8 cellular contexts compared by ENCODE assay signal in the genomic region with DNA sequence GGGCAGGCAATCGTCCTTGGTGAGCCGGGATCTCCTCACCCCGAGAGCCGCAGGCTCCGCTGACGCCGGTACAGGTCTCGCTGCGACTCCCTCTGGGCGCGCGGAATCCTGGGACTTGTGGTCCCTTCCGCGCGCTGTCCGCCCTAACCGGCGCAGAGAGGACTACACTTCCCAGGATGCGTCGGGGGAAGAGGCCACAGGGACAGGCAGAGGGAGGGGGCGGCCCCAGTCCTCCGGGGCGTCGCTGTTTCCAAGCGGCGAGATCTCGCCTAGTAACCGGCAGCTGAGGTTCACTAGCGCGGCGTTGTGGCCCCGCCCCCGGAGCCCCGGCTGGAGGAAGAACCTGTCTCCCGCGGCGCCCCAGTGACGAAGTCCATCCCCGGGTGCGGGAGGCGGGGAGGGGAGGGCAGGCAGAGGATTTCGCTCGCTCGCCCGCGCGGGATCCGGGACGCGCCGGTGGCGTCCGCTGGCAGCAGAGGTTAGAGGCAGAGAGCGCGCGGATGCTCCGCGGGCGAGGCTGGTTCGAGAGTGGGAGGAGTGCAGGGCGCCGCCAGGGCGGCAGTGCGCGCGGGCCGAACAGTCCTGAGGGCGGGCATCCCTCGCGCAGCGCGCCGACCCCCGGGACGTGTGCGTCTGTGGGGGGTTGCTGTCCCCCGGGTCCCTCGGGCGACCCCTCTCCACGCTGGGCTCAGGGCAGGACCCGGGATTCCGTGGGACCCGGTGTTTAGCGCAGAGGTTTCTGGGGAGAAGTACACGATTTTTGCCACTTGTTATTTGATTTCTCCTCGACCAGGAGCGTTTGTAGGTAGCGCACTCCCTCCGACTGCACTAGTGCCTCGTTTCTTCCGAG. TPM values are rescaled to one million over a fixed set of nuclear protein-coding genes. Genes with fewer than 3 reads are reported as not detected.
DNase-seq lines count a peak whose midpoint lies in the region; ATAC-seq, FAIRE-seq and TF ChIP-seq lines count a peak whose summit lies in the region.

TSS of gene EML6 (plus strand) at position 363 of the 850 bp plus-strand sequence. CDS start 1,400 bp downstream, outside the sequence.

- 1% methylated on average over 69 of the region's 91 CpGs; no CpG with 5 or more reads in 1 of the 2 experiments for WGBS in H1 (ENCODE audit: extremely low coverage in 1 of 2, insufficient coverage in 1 of 2, insufficient read length in 1 of 2, insufficient replicate concordance in 2 of 2, low coverage in 1 of 2, low lambda C conversion rate in 2 of 2, missing lambda C conversion rate in 1 of 2), 2 experiments
- under 1% methylated on average over 78 of the region's 91 CpGs for WGBS in mesenchymal stem cell

- H3K27me3 Mint-ChIP-seq in activated CD8-positive, alpha-beta memory T cell treated with anti-CD3 and anti-CD28 coated beads, Interleukin-2, amount 10 ng/mL, durations not matched to agents 7 days and 5 days, result peaks cover 54% of the 10 kb centered on the region

- peak; percentile 98 for ATAC-seq in GM21360 (IDR thresholded peaks at IDR 0.05; ENCODE audit: unreplicated experiment)
- ATAC-seq in activated CD8-positive, alpha-beta memory T cell treated with anti-CD3 and anti-CD28 coated beads, Interleukin-2, amount 10 ng/mL, durations not matched to agents 7 days and 5 days, result peak; percentile 95

- no peaks in the 10 kb centered on the region for H3K9me3 ChIP-seq in H1 (ENCODE audit: insufficient read depth in 2 of 2, low read depth in 1 of 2, low read length in 1 of 2)
- H3K9me3 ChIP-seq in mesenchymal stem cell (ENCODE audit: control insufficient read depth, low read length), result no peaks in the 10 kb centered on the region

- peaks cover 0 to 9% (median 0%) of the 10 kb centered on the region in 4 experiments; a peak in 2 of 7 replicates for H3K4me1 ChIP-seq in H1 (replicated peaks in 1 of 4; ENCODE audit: control insufficient read depth in 3 of 4, insufficient read depth in 4 of 4, low read length in 3 of 4)
- H3K4me1 ChIP-seq in mesenchymal stem cell (ENCODE audit: control insufficient read depth, insufficient read depth, low read depth, low read length), result peaks cover 7% of the 10 kb centered on the region

- H2BK15ac ChIP-seq in H1 (ENCODE audit: low read length) (no peak within 1 kb of the TSS), mesenchymal stem cell (ENCODE audit: low read depth, poor library complexity, severe bottlenecking) (no peak within 1 kb of the TSS)

- peak within 1 kb of the TSS; percentile 88 for H3K4me3 Mint-ChIP-seq in activated CD8-positive, alpha-beta memory T cell treated with anti-CD3 and anti-CD28 coated beads, Interleukin-2, amount 10 ng/mL, durations not matched to agents 7 days and 5 days

- H2BK12ac ChIP-seq in H1 (ENCODE audit: low read depth, low read length), result no peak within 1 kb of the TSS
- H2BK12ac ChIP-seq in mesenchymal stem cell (ENCODE audit: low read length in 2 of 2), result peak within 1 kb of the TSS in 1 of 2 experiments; percentile 67

- H3K27ac Mint-ChIP-seq in activated CD8-positive, alpha-beta memory T cell treated with anti-CD3 and anti-CD28 coated beads, Interleukin-2, amount 10 ng/mL, durations not matched to agents 7 days and 5 days, result peak within 1 kb of the TSS; percentile 82

- H3K9ac ChIP-seq in H1 (replicated peaks in 1 of 4; ENCODE audit: extremely low read depth in 1 of 4, low read depth in 3 of 4, low read length in 3 of 4) (peak within 1 kb of the TSS; percentile 53 to 75 (median 69)), mesenchymal stem cell (ENCODE audit: low read length) (peak within 1 kb of the TSS; percentile 94)

- H3K27me3 ChIP-seq in H1 (replicated peaks in 1 of 4; ENCODE audit: control insufficient read depth in 3 of 4, extremely low read depth in 1 of 4, insufficient read depth in 3 of 4, low read length in 3 of 4) (peaks cover 16 to 37% (median 22%) of the 10 kb centered on the region in 4 experiments), mesenchymal stem cell (ENCODE audit: control insufficient read depth in 1 of 2, insufficient read depth in 1 of 2, low read length in 2 of 2) (peaks cover 5 to 12% of the 10 kb centered on the region in 2 experiments)

- H3K79me1 ChIP-seq in H1 (ENCODE audit: low read depth, low read length), result no peaks in the 10 kb centered on the region
- H3K79me1 ChIP-seq in mesenchymal stem cell (replicated peaks; ENCODE audit: low read length, poor library complexity, severe bottlenecking), result peaks cover 1% of the 10 kb centered on the region

- CTCF ChIA-PET in activated CD8-positive, alpha-beta memory T cell treated with anti-CD3 and anti-CD28 coated beads, Interleukin-2, amount 10 ng/mL, durations not matched to agents 7 days and 5 days (lab: Charles Lee), result interaction anchor here (0.6 to 1.5 kb wide), 9 partner anchors 14 to 327 kb away, joined by 3 to 7 read pairs (median 4); partner anchors contain the start of gene RTN4
- CTCF ChIA-PET in H1 (lab: Charles Lee; ENCODE audit: partially characterized antibody), result interaction anchor here (0.7 to 2.2 kb wide), 4 partner anchors 14 to 58 kb away, joined by 3 to 8 read pairs (median 6); no protein-coding TSS in a partner anchor

- H3K56ac ChIP-seq in H1 (replicated peaks; ENCODE audit: insufficient read length, low read depth, low read length), result no peak within 1 kb of the TSS

- H3K4ac ChIP-seq in H1 (replicated peaks; ENCODE audit: insufficient read length, low read depth, low read length), result no peak within 1 kb of the TSS
- no peak within 1 kb of the TSS for H3K4ac ChIP-seq in mesenchymal stem cell (ENCODE audit: low read depth in 1 of 2, low read length in 2 of 2)

- H3K14ac ChIP-seq in H1 (ENCODE audit: insufficient read length), result no peak within 1 kb of the TSS
- no peak within 1 kb of the TSS for H3K14ac ChIP-seq in mesenchymal stem cell (ENCODE audit: low read length in 2 of 2)

- H4K8ac ChIP-seq in H1 (ENCODE audit: extremely low read depth, insufficient read depth, low read length), result no peak within 1 kb of the TSS
- H4K8ac ChIP-seq in mesenchymal stem cell (ENCODE audit: low read length), result no peak within 1 kb of the TSS

- TF ChIP-seq EP300 in H1 (IDR thresholded peaks at IDR 0.05; ENCODE audit: borderline replicate concordance in 1 of 2, low read depth in 2 of 2, low read length in 2 of 2), result no peak

- no peak for FAIRE-seq in H1 (lab: Jason Lieb, UNC)

- H2AK5ac ChIP-seq in H1 (ENCODE audit: low read depth, low read length) (no peak within 1 kb of the TSS), mesenchymal stem cell (ENCODE audit: low read length, severe bottlenecking) (no peak within 1 kb of the TSS)

- H3K36me3 ChIP-seq in H1 (ENCODE audit: control insufficient read depth in 2 of 4, insufficient read depth in 4 of 4, low read length in 3 of 4) (no peaks in the 10 kb centered on the region), mesenchymal stem cell (ENCODE audit: control insufficient read depth in 1 of 2, insufficient read depth in 2 of 2, low read depth in 1 of 2, low read length in 2 of 2) (no peaks in the 10 kb centered on the region)

- H4K91ac ChIP-seq in H1 (replicated peaks; ENCODE audit: insufficient read length, low read length) (peak within 1 kb of the TSS; percentile 48), mesenchymal stem cell (ENCODE audit: low read length) (no peak within 1 kb of the TSS)

- peaks cover 0 to 2% of the 10 kb centered on the region in 2 experiments for H4K20me1 ChIP-seq in H1 (replicated peaks in 1 of 2; ENCODE audit: control insufficient read depth in 1 of 2, insufficient read depth in 2 of 2, low read length in 2 of 2)

- DNase-seq in COLO668 (lab: John Stamatoyannopoulos, UW; ENCODE audit: unreplicated experiment) (peak; percentile 99), HT1080 (ENCODE audit: low read depth) (peak; percentile 99), NOMO-1 (lab: John Stamatoyannopoulos, UW; ENCODE audit: unreplicated experiment in 2 of 2) (peak; percentile 98 to 99), H1 (ENCODE audit: low read depth in 1 of 2, low spot score in 2 of 2) (peak; percentile 95 to 98), mesenchymal stem cell (peak; percentile 99)
- peak; percentile 99 for DNase-seq in activated CD8-positive, alpha-beta memory T cell treated with anti-CD3 and anti-CD28 coated beads, Interleukin-2, amount 10 ng/mL, durations not matched to agents 7 days and 5 days
- peak; percentile 96 for DNase-seq in stimulated activated CD8-positive, alpha-beta memory T cell treated with anti-CD3 and anti-CD28 coated beads, Interleukin-12 subunit alpha, Interleukin-12 subunit beta, amount 100 ng/mL, for 4 hours (ENCODE audit: low read depth)

- peaks cover 11% of the 10 kb centered on the region; the same call in 1 of the 2 replicates for H3K23me2 ChIP-seq in H1 (ENCODE audit: low read depth, low read length)

- no peaks in the 10 kb centered on the region for H3K36me3 Mint-ChIP-seq in activated CD8-positive, alpha-beta memory T cell treated with anti-CD3 and anti-CD28 coated beads, Interleukin-2, amount 10 ng/mL, durations not matched to agents 7 days and 5 days

- no peak for TF ChIP-seq RAD21 in H1 (IDR thresholded peaks at IDR 0.05 in 1 of 2, conservative IDR thresholded peaks at IDR 0.05 in 1 of 2; ENCODE audit: low read depth in 2 of 2, low read length in 2 of 2)

- H2BK120ac ChIP-seq in H1 (replicated peaks; ENCODE audit: low read depth, low read length) (no peak within 1 kb of the TSS), mesenchymal stem cell (ENCODE audit: low read depth, low read length) (no peak within 1 kb of the TSS)

- H3K4me2 ChIP-seq in H1 (ENCODE audit: insufficient read depth in 1 of 2, low read depth in 2 of 2, low read length in 2 of 2) (peak within 1 kb of the TSS; percentile 94 to 95), mesenchymal stem cell (ENCODE audit: low read length, poor library complexity, severe bottlenecking) (peak within 1 kb of the TSS; percentile 100)

- no peak within 1 kb of the TSS for H2BK20ac ChIP-seq in H1 (ENCODE audit: low read length)

- H3K4me3 ChIP-seq in H1 (ENCODE audit: extremely low read depth in 1 of 4, insufficient read depth in 2 of 4, low read depth in 3 of 4, low read length in 4 of 4) (peak within 1 kb of the TSS; percentile 82 to 93 (median 88)), mesenchymal stem cell (ENCODE audit: insufficient read depth in 1 of 2, low read depth in 1 of 2, low read length in 2 of 2) (peak within 1 kb of the TSS; percentile 84 to 94)

- H2AFZ ChIP-seq in H1 (ENCODE audit: low read length) (peak within 1 kb of the TSS; percentile 97), mesenchymal stem cell (ENCODE audit: low read depth, low read length) (peak within 1 kb of the TSS; percentile 66)

- TF ChIP-seq POLR2A in H1 (IDR thresholded peaks at IDR 0.05; ENCODE audit: control extremely low read depth in 1 of 2, low read depth in 2 of 2, low read length in 2 of 2), result peak in 1 of 2 experiments; percentile 68; a peak in 2 of 3 replicates

- H2BK5ac ChIP-seq in H1 (ENCODE audit: low read depth, low read length) (no peak within 1 kb of the TSS), mesenchymal stem cell (ENCODE audit: low read depth, low read length, poor library complexity, severe bottlenecking) (no peak within 1 kb of the TSS)

- H3K27ac ChIP-seq in H1 (ENCODE audit: low read depth, low read length), result 0 out of 2 replicates have a peak within 1 kb of the TSS, but pooled peaks have one; percentile 2
- H3K27ac ChIP-seq in mesenchymal stem cell (ENCODE audit: low read length, poor library complexity, severe bottlenecking), result peak within 1 kb of the TSS; percentile 22

- H3K18ac ChIP-seq in H1 (ENCODE audit: extremely low read depth, low read length) (peak within 1 kb of the TSS; percentile 53; the same call in 1 of the 2 replicates), mesenchymal stem cell (ENCODE audit: low read depth in 1 of 2, low read length in 2 of 2) (peak within 1 kb of the TSS; percentile 21 to 44)

- no peak for TF ChIP-seq CTCF in H1 (IDR thresholded peaks at IDR 0.05; ENCODE audit: control extremely low read depth in 1 of 3, insufficient read depth in 1 of 3, low read depth in 1 of 3, low read length in 3 of 3)

- H3K23ac ChIP-seq in H1 (ENCODE audit: insufficient read length) (no peak within 1 kb of the TSS), mesenchymal stem cell (ENCODE audit: low read length in 2 of 2) (peak within 1 kb of the TSS; percentile 23 to 91)

- no peaks in the 10 kb centered on the region for H3K9me3 Mint-ChIP-seq in activated CD8-positive, alpha-beta memory T cell treated with anti-CD3 and anti-CD28 coated beads, Interleukin-2, amount 10 ng/mL, durations not matched to agents 7 days and 5 days (ENCODE audit: low read depth)

- H3K79me2 ChIP-seq in H1 (ENCODE audit: control insufficient read depth in 1 of 2, insufficient read depth in 2 of 2, low read length in 2 of 2), result no peaks in the 10 kb centered on the region

- H3K4me1 Mint-ChIP-seq in activated CD8-positive, alpha-beta memory T cell treated with anti-CD3 and anti-CD28 coated beads, Interleukin-2, amount 10 ng/mL, durations not matched to agents 7 days and 5 days, result peaks cover 16% of the 10 kb centered on the region

- POLR2A ChIA-PET in H1 (lab: Charles Lee; ENCODE audit: partially characterized antibody), result interaction anchor here (0.8 to 1.6 kb wide), 3 partner anchors 11 to 19 kb away, joined by 3 to 5 read pairs (median 3); no protein-coding TSS in a partner anchor

- H4K5ac ChIP-seq in H1 (ENCODE audit: insufficient read length, low read depth, low read length), result no peak within 1 kb of the TSS

RNA-seq across cellular contexts. Expression of gene EML6, which starts in this region (rescaled TPM):
- total RNA-seq in HT1080 (2014; rRNA removed; shearing (Covaris generic)), result 1.6 and 1.8 TPM in 2 replicates
- 1.1 and 1.3 TPM in 2 replicates for polyA plus RNA-seq in HT1080 (2015; cell fraction: cytosol; rRNA removed)
- polyA plus RNA-seq in HT1080 (2015; cell fraction: nucleus; rRNA removed), result 4.5 TPM in 2 replicates
- 1 to 10 TPM; 1.5 to 3.1 TPM for total RNA-seq in activated CD8-positive, alpha-beta memory T cell treated with anti-CD3 and anti-CD28 coated beads, Interleukin-2, amount 10 ng/mL, durations not matched to agents 7 days and 5 days
- 1.6 and 2.9 TPM in 2 replicates for total RNA-seq in H1 (2021; fragmentation: NEBNext Ultra II Directional; extraction: Animal tissue kit (Norgen Biotek cat#: 25700))
- 1.2 and 1.9 TPM in 2 replicates for polyA plus RNA-seq in H1 (2011; rRNA removed)
- 2.0 TPM for polyA plus RNA-seq in H1 (2011; cell fraction: cytosol; rRNA removed)
- polyA plus RNA-seq in H1 (2011; cell fraction: nucleus; rRNA removed), result 7.0 TPM
- 0.76 to 2.3 TPM (median 2.0 TPM) in 4 replicates for polyA plus RNA-seq in H1 (2012, experiment 1 of 2)
- 0.07 TPM for polyA plus RNA-seq in H1 (2012, experiment 2 of 2)
- 0.47 TPM for polyA plus RNA-seq in H1 (2013, experiment 1 of 2)
- 0.44 TPM for polyA plus RNA-seq in H1 (2013, experiment 2 of 2)
- 0.91 and 1.1 TPM in 2 replicates for polyA minus RNA-seq in H1 (2011; rRNA and poly(A)+ RNA removed)
- polyA minus RNA-seq in H1 (2011; cell fraction: cytosol; rRNA and poly(A)+ RNA removed), result 2.2 TPM
- 6.6 TPM for polyA minus RNA-seq in H1 (2011; cell fraction: nucleus; rRNA and poly(A)+ RNA removed)
- 0.36 TPM for polyA plus RNA-seq in mesenchymal stem cell (2013, experiment 1 of 2)
- polyA plus RNA-seq in mesenchymal stem cell (2013, experiment 2 of 2), result 0.25 TPM

Comparison
In these comparisons a context has a peak if more than half of its experiments do, and no peak if none do; other contexts are left out.
1. Peak in every context shown above with its lines: DNase-seq, ATAC-seq, H3K4me3 ChIP-seq and H3K27ac ChIP-seq.